ENCODE assay signal across 1 cellular context in genomic region chr17:82287849-82288601, GRCh38.
A peak's percentile ranks its signal among the peaks of the same experiment; 100 is the strongest.
TF ChIP-seq lines count a peak whose summit lies in the region.

No MANE protein-coding gene starts in this region.

TF ChIP-seq in HepG2, 621 proteins besides CTCF, POLR2A, EP300 and RAD21 (continued from another document and continues in another):
- TF ChIP-seq ZXDC (CRISPR knock-in tag; IDR thresholded peaks at IDR 0.05) (no peak; the same call in 1 of the 2 replicates), KMT2A (CRISPR knock-in tag; IDR thresholded peaks at IDR 0.05) (peak; percentile 60; the same call in 1 of the 2 replicates), KAT2B (IDR thresholded peaks at IDR 0.05; ENCODE audit: borderline replicate concordance, low read depth, low read length) (no peak), RFX3 (CRISPR knock-in tag; IDR thresholded peaks at IDR 0.05) (no peak), RORA (CRISPR knock-in tag; IDR thresholded peaks at IDR 0.05) (no peak), SMYD3 (CRISPR knock-in tag; IDR thresholded peaks at IDR 0.05) (peak; percentile 93; the same call in 1 of the 2 replicates), XBP1 (CRISPR knock-in tag; IDR thresholded peaks at IDR 0.05) (no peak; the same call in 1 of the 2 replicates), ZNF569 (CRISPR knock-in tag; IDR thresholded peaks at IDR 0.05; ENCODE audit: borderline replicate concordance) (no peak), IKZF4 (CRISPR knock-in tag; IDR thresholded peaks at IDR 0.05; ENCODE audit: borderline replicate concordance, low read depth, not compliant biosample characterization) (peak; percentile 50), ZNF616 (CRISPR knock-in tag; IDR thresholded peaks at IDR 0.05; ENCODE audit: low read depth) (peak; percentile 42; the same call in 1 of the 2 replicates), NR2F6 (IDR thresholded peaks at IDR 0.05) (peak; percentile 69), NR2F6 (CRISPR knock-in tag; IDR thresholded peaks at IDR 0.05) (peak; percentile 92), BCL3 (CRISPR knock-in tag; IDR thresholded peaks at IDR 0.05) (peak; percentile 81), GPBP1L1 (CRISPR knock-in tag; IDR thresholded peaks at IDR 0.05) (no peak), ARID5B (CRISPR knock-in tag; IDR thresholded peaks at IDR 0.05) (peak; percentile 95), PTBP1 (IDR thresholded peaks at IDR 0.05; ENCODE audit: low read depth, low read length, poor library complexity, severe bottlenecking) (no peak), HDAC2 (CRISPR knock-in tag; IDR thresholded peaks at IDR 0.05) (peak; percentile 96), PHF21A (CRISPR knock-in tag; IDR thresholded peaks at IDR 0.05) (peak; percentile 73), SMAD1 (CRISPR knock-in tag; IDR thresholded peaks at IDR 0.05; ENCODE audit: borderline replicate concordance, low read depth) (peak; percentile 95; the same call in 1 of the 2 replicates), ZFP37 (CRISPR knock-in tag; IDR thresholded peaks at IDR 0.05; ENCODE audit: borderline replicate concordance) (peak; percentile 71; the same call in 1 of the 2 replicates), ETS1 (CRISPR knock-in tag; IDR thresholded peaks at IDR 0.05) (no peak), POLR2G (IDR thresholded peaks at IDR 0.05; ENCODE audit: low read depth, low read length) (peak; percentile 33; the same call in 1 of the 2 replicates), ZNF781 (CRISPR knock-in tag; IDR thresholded peaks at IDR 0.05; ENCODE audit: borderline replicate concordance, not compliant biosample characterization) (peak; percentile 43), HMGXB4 (CRISPR knock-in tag; IDR thresholded peaks at IDR 0.05; ENCODE audit: borderline replicate concordance in 1 of 2, low read depth in 1 of 2) (peak; percentile 71 to 87), ZMYM3 (CRISPR knock-in tag; IDR thresholded peaks at IDR 0.05) (peak; percentile 97), POGK (CRISPR knock-in tag; conservative IDR thresholded peaks at IDR 0.05) (peak; percentile 91), ZNF263 (CRISPR knock-in tag; IDR thresholded peaks at IDR 0.05) (peak; percentile 39; the same call in 1 of the 2 replicates), SMAD3 (CRISPR knock-in tag; IDR thresholded peaks at IDR 0.05) (peak; percentile 95), NFYB (CRISPR knock-in tag; IDR thresholded peaks at IDR 0.05) (peak; percentile 39; the same call in 1 of the 2 replicates), MED1 (CRISPR knock-in tag; IDR thresholded peaks at IDR 0.05) (peak; percentile 100), ZNF766 (CRISPR knock-in tag; IDR thresholded peaks at IDR 0.05; ENCODE audit: borderline replicate concordance) (peak; percentile 79; the same call in 1 of the 2 replicates), ZBTB40 (IDR thresholded peaks at IDR 0.05) (no peak), ZBTB40 (CRISPR knock-in tag; IDR thresholded peaks at IDR 0.05) (peak; percentile 86), NFKB2 (CRISPR knock-in tag; IDR thresholded peaks at IDR 0.05; ENCODE audit: borderline replicate concordance) (peak; percentile 70; the same call in 1 of the 2 replicates), ZBTB21 (CRISPR knock-in tag; IDR thresholded peaks at IDR 0.05) (no peak)
